Comparison of ENCODE assay signal across 7 cellular contexts in the genomic region with DNA sequence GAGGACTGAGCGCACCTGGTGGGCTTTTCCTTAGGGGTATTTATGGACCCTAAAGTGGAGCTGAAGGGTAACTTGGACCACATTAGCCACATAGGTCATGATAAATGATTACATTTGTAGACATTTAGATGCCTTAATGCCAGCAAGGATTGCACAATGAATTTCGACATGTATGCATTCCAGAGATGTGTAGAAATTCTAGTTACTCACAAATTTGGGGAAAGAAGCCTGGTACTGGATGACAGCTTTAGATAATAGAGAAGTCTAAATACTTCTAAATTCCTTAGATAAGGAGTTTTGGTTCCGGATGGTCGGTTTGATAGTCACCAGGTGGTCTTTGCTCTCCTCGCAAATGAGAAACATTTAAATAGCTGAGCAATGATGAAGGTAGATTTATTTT.
"Had no signal": no experiment of that assay in that cellular context is flagged by ENCODE, and none has a peak within 500 bp of the region (broad histone marks: within the 10 kb centered on the region; RNA-seq: fewer than 3 reads in every experiment).

No MANE protein-coding gene starts in this region.

- H3K4me3 ChIP-seq: GM23248, HAP-1 had no signal

- H3K36me3 ChIP-seq: HAP-1 had no signal

- H2AFZ ChIP-seq: GM23248 had no signal

- H3K27ac ChIP-seq: GM23248, HL-60 had no signal

- H3K4me1 ChIP-seq: HAP-1 had no signal

- H3K9me3 ChIP-seq: HAP-1 had no signal

- H3K9ac ChIP-seq: GM23248 had no signal

- DNase-seq: GM23248, GOT3, H7, HFFc6 had no signal

- ATAC-seq: HCT116 had no signal
